In genomic region chr17:35352284-35352683, GRCh38 we compare ENCODE assay signal across 21 cellular contexts. TPM values are rescaled to one million over a fixed set of nuclear protein-coding genes. Genes with fewer than 3 reads are reported as not detected.
DNase-seq lines count a peak whose midpoint lies in the region; ATAC-seq, FAIRE-seq and TF ChIP-seq lines count a peak whose summit lies in the region.
"Had no signal": no experiment of that assay in that cellular context is flagged by ENCODE, and none has a peak within 500 bp of the region (broad histone marks: within the 10 kb centered on the region; RNA-seq: fewer than 3 reads in every experiment).

No MANE protein-coding gene starts in this region.

- H2AFZ ChIP-seq in DND-41 (ENCODE audit: low read depth, low read length): no peak overlapping the region

- H3K79me2 ChIP-seq in DND-41 (ENCODE audit: insufficient read depth, low read length): peaks cover 41% of the 10 kb centered on the region

- H3K27ac ChIP-seq in A549 (no peak overlapping the region), DND-41 (ENCODE audit: low read length) (no peak overlapping the region), SK-N-MC (peak overlapping the region; percentile 92), gastrocnemius medialis (no peak overlapping the region)
- H3K27ac ChIP-seq: BLaER1 treated with 17β-estradiol and CSF1 and Interleukin-3, amounts not matched to agents 10 nM and 100 nM had no signal

- no peaks in the 10 kb centered on the region for H3K9me3 ChIP-seq in A549
- H3K9me3 ChIP-seq in DND-41 (ENCODE audit: insufficient read depth, low read length, severe bottlenecking): no peaks in the 10 kb centered on the region
- H3K9me3 ChIP-seq in SK-N-MC (ENCODE audit: low read depth, low read length): no peaks in the 10 kb centered on the region
- no peaks in the 10 kb centered on the region for H3K9me3 ChIP-seq in gastrocnemius medialis
- H3K9me3 ChIP-seq: BE2C; BLaER1 treated with 17β-estradiol and CSF1 and Interleukin-3, amounts not matched to agents 10 nM and 100 nM had no signal

- H3K9ac ChIP-seq in DND-41 (ENCODE audit: low read depth, low read length): no peak overlapping the region
- no peak overlapping the region for H3K9ac ChIP-seq in SK-N-MC (ENCODE audit: insufficient read length)
- H3K9ac ChIP-seq: BLaER1 treated with 17β-estradiol and CSF1 and Interleukin-3, amounts not matched to agents 10 nM and 100 nM had no signal

- FAIRE-seq in A549 (lab: Jason Lieb, UNC): peak; percentile 23
- FAIRE-seq: D721Med, G401.6, GM12892, H1 had no signal

- no peaks in the 10 kb centered on the region for H3K27me3 ChIP-seq in DND-41 (ENCODE audit: insufficient read depth, low read length, poor library complexity)
- peaks cover 3 to 15% (median 5%) of the 10 kb centered on the region in 3 donors for H3K27me3 ChIP-seq in gastrocnemius medialis
- H3K27me3 ChIP-seq: BLaER1 treated with 17β-estradiol and CSF1 and Interleukin-3, amounts not matched to agents 10 nM and 100 nM had no signal

- H3K36me3 ChIP-seq in DND-41 (ENCODE audit: insufficient read depth, low read length) (peaks cover 75% of the 10 kb centered on the region), SK-N-MC (ENCODE audit: insufficient read depth, low read length) (peaks cover 68% of the 10 kb centered on the region), gastrocnemius medialis (no peaks in the 10 kb centered on the region)
- H3K36me3 ChIP-seq: BE2C had no signal

- DNase-seq in A549 (ENCODE audit: low read depth in 1 of 2, low spot score in 1 of 2): no peak
- DNase-seq in DND-41: no peak
- no peak for DNase-seq in SK-N-MC (ENCODE audit: low read depth, low spot score)
- no peak for DNase-seq in gastrocnemius medialis
- DNase-seq in AG20443 (ENCODE audit: low spot score): no peak
- no peak for DNase-seq in activated naive CD4-positive, alpha-beta T cell treated with Interleukin-2 at 50 U/mL for 16 hours
- DNase-seq: 8988T; BE2C; CD4-positive, alpha-beta T cell; CD8-positive, alpha-beta memory T cell; DMS 273 treated with DMSO at 0.1 percent for 48 hours; DMS53; DMS79 treated with DMSO at 0.1 percent for 48 hours; H7; HCEC 1CT had no signal

- in situ Hi-C loops in gastrocnemius medialis (cut with MboI; ENCODE audit: low sequenced_read_pairs in 4 of 4): no loop called here

- CTCF ChIA-PET in A549 (lab: Yijun Ruan, JAX): interaction anchor here (1.1 to 1.4 kb wide), 2 partner anchors 10 to 12 kb away, joined by 4 to 5 read pairs; no protein-coding TSS in a partner anchor

- TF ChIP-seq POLR2A in A549 (IDR thresholded peaks at IDR 0.05; ENCODE audit: low read length) (no peak), gastrocnemius medialis (IDR thresholded peaks at IDR 0.05) (no peak)

- no peak overlapping the region for H3K4me3 ChIP-seq in A549
- no peak overlapping the region for H3K4me3 ChIP-seq in DND-41 (ENCODE audit: low read depth in 1 of 2, low read length in 2 of 2)
- H3K4me3 ChIP-seq in SK-N-MC: no peak overlapping the region
- no peak overlapping the region for H3K4me3 ChIP-seq in gastrocnemius medialis
- H3K4me3 ChIP-seq: BLaER1 treated with 17β-estradiol and CSF1 and Interleukin-3, amounts not matched to agents 10 nM and 100 nM had no signal

- no peak for TF ChIP-seq RAD21 in A549 (conservative IDR thresholded peaks at IDR 0.05 in 1 of 2, IDR thresholded peaks at IDR 0.05 in 1 of 2)

- no peaks in the 10 kb centered on the region for H3K4me1 ChIP-seq in A549
- H3K4me1 ChIP-seq in DND-41 (ENCODE audit: insufficient read depth, low read length): no peaks in the 10 kb centered on the region
- peaks cover 0 to under 1% of the 10 kb centered on the region in 2 donors for H3K4me1 ChIP-seq in gastrocnemius medialis
- H3K4me1 ChIP-seq: BE2C had no signal

- TF ChIP-seq CTCF in A549 (IDR thresholded peaks at IDR 0.05) (no peak), DND-41 (IDR thresholded peaks at IDR 0.05; ENCODE audit: borderline replicate concordance, extremely low read depth, low read length, poor library complexity, severe bottlenecking) (no peak), gastrocnemius medialis (IDR thresholded peaks at IDR 0.05 in 4 of 5, conservative IDR thresholded peaks at IDR 0.05 in 1 of 5) (no peak)

- 82% methylated on average over 6 of the region's 6 CpGs for WGBS in A549 (ENCODE audit: missing lambda C conversion rate)

- no peak for TF ChIP-seq EP300 in A549 (IDR thresholded peaks at IDR 0.05)

- intact Hi-C loops in gastrocnemius medialis (cut with DNase I; ENCODE audit: low total_unique reads): no loop called here

- peaks cover 54% of the 10 kb centered on the region; the same call in 1 of the 2 replicates for H4K20me1 ChIP-seq in DND-41 (ENCODE audit: insufficient read depth, low read length)

- ATAC-seq in A549: no peak
- ATAC-seq in DND-41 (ENCODE audit: insufficient read depth, low read depth): 0 out of 3 replicates have a peak, but pooled peaks have one; percentile 22
- peak; percentile 27 to 54 for ATAC-seq in gastrocnemius medialis
- no peak for ATAC-seq in HG03565 (IDR thresholded peaks at IDR 0.05; ENCODE audit: unreplicated experiment)

- H3K4me2 ChIP-seq in A549: no peak overlapping the region
- no peak overlapping the region for H3K4me2 ChIP-seq in DND-41 (ENCODE audit: insufficient read depth, low read length)
- H3K4me2 ChIP-seq: BLaER1 treated with 17β-estradiol and CSF1 and Interleukin-3, amounts not matched to agents 10 nM and 100 nM had no signal

- POLR2A ChIA-PET in A549 (lab: Yijun Ruan, JAX): no interaction called here

TF ChIP-seq in A549, 52 proteins besides CTCF, POLR2A, EP300 and RAD21:
- TF ChIP-seq CHD4 (IDR thresholded peaks at IDR 0.05; ENCODE audit: borderline replicate concordance) (no peak), BHLHE40 (IDR thresholded peaks at IDR 0.05; ENCODE audit: low read depth, low read length) (no peak), SMC3 (IDR thresholded peaks at IDR 0.05) (no peak), MAFK (IDR thresholded peaks at IDR 0.05; ENCODE audit: partially characterized antibody) (no peak), E2F6 (IDR thresholded peaks at IDR 0.05; ENCODE audit: borderline replicate concordance, low read depth) (no peak)

RNA-seq across cellular contexts. Expression of gene SLFN11, which starts 21.1 kb away (rescaled TPM):
- polyA plus RNA-seq in A549 (2011; rRNA removed): 24.0 and 27.2 TPM in 2 replicates
- polyA plus RNA-seq in A549 (2012; cell fraction: cytosol; rRNA removed): 6.0 and 6.9 TPM in 2 replicates
- 6.9 and 8.9 TPM in 2 replicates for polyA plus RNA-seq in A549 (2012; cell fraction: nucleus; rRNA removed)
- polyA plus RNA-seq in A549 (2017; fragmentation: RNase III; extraction: RNeasy Plus Mini Kit Qiagen cat#74134 plus additional on column Dnase treatment): 6.9 to 8.2 TPM (median 7.4 TPM) in 3 replicates
- polyA minus RNA-seq in A549 (2011; rRNA and poly(A)+ RNA removed): 27.4 and 33.3 TPM in 2 replicates
- 10 to 100 TPM in 2 of 4 donors, 1 to 10 TPM in 2; 8.9 to 11.8 (median 10.0) TPM for total RNA-seq in gastrocnemius medialis

Comparison
In these comparisons a context has a peak if more than half of its experiments do, and no peak if none do; other contexts are left out.
1. ATAC-seq: peak in DND-41 (single experiment) and gastrocnemius medialis (2 of 2); none in A549 (0 of 2) and HG03565 (single experiment).